23 cellular contexts compared by ENCODE assay signal in the genomic region with DNA sequence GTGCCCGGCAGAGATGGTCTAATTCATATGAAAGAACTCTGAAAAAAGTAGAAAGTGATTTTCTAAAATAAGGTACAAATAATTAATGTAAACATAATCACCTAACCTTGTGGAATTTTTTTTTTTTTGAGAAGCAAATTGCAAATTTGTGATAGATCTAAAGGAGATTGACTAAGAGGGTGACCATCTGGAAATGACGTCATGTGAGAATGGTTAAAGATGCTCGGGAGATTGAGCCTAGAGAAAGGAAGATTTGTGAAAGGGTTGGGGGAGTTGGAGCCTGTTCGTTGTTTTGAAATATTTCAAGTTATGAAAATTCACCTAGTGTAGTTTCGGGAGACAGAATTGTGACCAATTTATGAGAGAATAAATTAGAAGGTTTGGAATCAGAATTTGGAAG.
A peak's percentile ranks its signal among the peaks of the same experiment; 100 is the strongest.
DNase-seq lines count a peak whose midpoint lies in the region; ATAC-seq, FAIRE-seq and TF ChIP-seq lines count a peak whose summit lies in the region.
"Had no signal": no experiment of that assay in that cellular context is flagged by ENCODE, and none has a peak within 500 bp of the region (broad histone marks: within the 10 kb centered on the region; RNA-seq: fewer than 3 reads in every experiment).

No MANE protein-coding gene starts in this region.

- ATAC-seq in activated naive CD8-positive, alpha-beta T cell treated with anti-CD3 and anti-CD28 coated beads, Interleukin-2, amount 10 ng/mL, durations not matched to agents 7 days and 5 days (ENCODE audit: low read depth), result no peak
- no peak for ATAC-seq in activated naive CD8-positive, alpha-beta T cell treated with anti-CD3 and anti-CD28 coated beads, Interleukin-2, amount 50 U/mL, for 24 hours
- ATAC-seq in GM23338, result no peak
- no peak for ATAC-seq in K562
- ATAC-seq in GM18907 (IDR thresholded peaks at IDR 0.05; ENCODE audit: unreplicated experiment), result no peak

- no peak overlapping the region for H3K4me3 Mint-ChIP-seq in activated naive CD8-positive, alpha-beta T cell treated with anti-CD3 and anti-CD28 coated beads, Interleukin-2, amount 10 ng/mL, durations not matched to agents 7 days and 5 days
- H3K4me3 Mint-ChIP-seq in activated naive CD8-positive, alpha-beta T cell treated with anti-CD3 and anti-CD28 coated beads, Interleukin-2, amount 50 U/mL, for 24 hours, result no peak overlapping the region
- H3K4me3 Mint-ChIP-seq in GM23338 (no peak overlapping the region), glutamatergic neuron (ENCODE audit: unreplicated experiment) (no peak overlapping the region)
- H3K4me3 Mint-ChIP-seq: B cell; CD4-positive, alpha-beta T cell; CD8-positive, alpha-beta memory T cell had no signal

- FAIRE-seq in K562 (lab: Jason Lieb, UNC), result no peak
- FAIRE-seq: A204.1, D721Med, G401.6, GM12891, GM18507 had no signal

- H3K36me3 ChIP-seq in GM23338 (ENCODE audit: insufficient read depth), result no peaks in the 10 kb centered on the region
- no peaks in the 10 kb centered on the region for H3K36me3 ChIP-seq in K562 (ENCODE audit: control insufficient read depth, insufficient read depth, low read length)
- H3K36me3 ChIP-seq: BLaER1 had no signal

- H3K27ac ChIP-seq in GM23338 (ENCODE audit: low read depth), result peak overlapping the region; percentile 11; the same call in 1 of the 2 replicates
- H3K27ac ChIP-seq in K562 (ENCODE audit: extremely low read depth, low read depth, low read length), result no peak overlapping the region
- H3K27ac ChIP-seq: 22Rv1, BLaER1, C4-2B had no signal

- in situ Hi-C loops in K562 (cut with MboI), result no loop called here

- H3K9me1 ChIP-seq in K562 (ENCODE audit: control insufficient read depth, insufficient read depth, low read length), result no peaks in the 10 kb centered on the region

- H3K27me3 Mint-ChIP-seq in activated naive CD8-positive, alpha-beta T cell treated with anti-CD3 and anti-CD28 coated beads, Interleukin-2, amount 10 ng/mL, durations not matched to agents 7 days and 5 days, result peaks cover 12% of the 10 kb centered on the region
- peaks cover 7% of the 10 kb centered on the region for H3K27me3 Mint-ChIP-seq in activated naive CD8-positive, alpha-beta T cell treated with anti-CD3 and anti-CD28 coated beads, Interleukin-2, amount 50 U/mL, for 24 hours
- H3K27me3 Mint-ChIP-seq in GM23338 (ENCODE audit: insufficient read depth, low read depth, poor library complexity) (peaks cover 3% of the 10 kb centered on the region), glutamatergic neuron (ENCODE audit: unreplicated experiment) (peaks cover 7% of the 10 kb centered on the region)

- H3F3A ChIP-seq in GM23338 (replicated peaks; ENCODE audit: low read depth), result no peaks in the 10 kb centered on the region

- POLR2A ChIA-PET in activated naive CD8-positive, alpha-beta T cell treated with anti-CD3 and anti-CD28 coated beads, Interleukin-2, amount 10 ng/mL, durations not matched to agents 7 days and 5 days (lab: Charles Lee), result no interaction called here
- POLR2A ChIA-PET in K562 (lab: Yijun Ruan, JAX), result no interaction called here

- TF ChIP-seq EP300 in K562 (IDR thresholded peaks at IDR 0.05; ENCODE audit: low read length), result no peak

- TF ChIP-seq POLR2A in K562 (conservative IDR thresholded peaks at IDR 0.05), result no peak

- no peak overlapping the region for H3K9ac ChIP-seq in K562 (ENCODE audit: insufficient read depth in 1 of 2, low read depth in 2 of 2, low read length in 2 of 2)
- H3K9ac ChIP-seq: BLaER1 had no signal

- no peaks in the 10 kb centered on the region for H3K27me3 ChIP-seq in GM23338 (ENCODE audit: insufficient read depth)
- H3K27me3 ChIP-seq in K562 (ENCODE audit: control insufficient read depth in 2 of 2, insufficient read depth in 2 of 2, low read length in 2 of 2), result no peaks in the 10 kb centered on the region
- H3K27me3 ChIP-seq: BLaER1 had no signal

- H3K4me2 ChIP-seq in GM23338 (no peak overlapping the region), K562 (ENCODE audit: insufficient read depth, low read length) (no peak overlapping the region)
- H3K4me2 ChIP-seq: BLaER1 had no signal

- H3K4me3 ChIP-seq in GM23338, result no peak overlapping the region
- H3K4me3 ChIP-seq in K562, result no peak overlapping the region
- H3K4me3 ChIP-seq: BLaER1 had no signal

- intact Hi-C loops in K562 (cut with micrococcal nuclease), result loop anchor here (10.0 kb wide), 1 partner anchor 299 kb away; the partner anchor contains the start of genes LARP7 and ZGRF1

- no peak for TF ChIP-seq RAD21 in K562 (CRISPR knock-in tag; conservative IDR thresholded peaks at IDR 0.05 in 1 of 2, IDR thresholded peaks at IDR 0.05 in 1 of 2)

- H3K9me2 ChIP-seq in GM23338 (ENCODE audit: insufficient read depth), result no peaks in the 10 kb centered on the region

- H3K4me1 ChIP-seq in GM23338 (ENCODE audit: insufficient read depth) (no peaks in the 10 kb centered on the region), K562 (replicated peaks in 1 of 2; ENCODE audit: control insufficient read depth in 2 of 2, insufficient read depth in 2 of 2, low read length in 2 of 2) (no peaks in the 10 kb centered on the region; a peak in 1 of 5 replicates)

- no peak for TF ChIP-seq CTCF in GM23338 (conservative IDR thresholded peaks at IDR 0.05; ENCODE audit: low read depth in 2 of 2)
- TF ChIP-seq CTCF in K562 (IDR thresholded peaks at IDR 0.05 in 2 of 3, conservative IDR thresholded peaks at IDR 0.05 in 1 of 3; ENCODE audit: insufficient read depth in 2 of 3, low read depth in 1 of 3, low read length in 3 of 3), result no peak
- TF ChIP-seq CTCF in glutamatergic neuron (IDR thresholded peaks at IDR 0.05; ENCODE audit: partially characterized antibody, unreplicated experiment), result no peak

- no peak for DNase-seq in activated naive CD8-positive, alpha-beta T cell treated with anti-CD3 and anti-CD28 coated beads, Interleukin-2, amount 10 ng/mL, durations not matched to agents 7 days and 5 days
- no peak for DNase-seq in activated naive CD8-positive, alpha-beta T cell treated with anti-CD3 and anti-CD28 coated beads, Interleukin-2, amount 50 U/mL, for 24 hours
- DNase-seq in GM23338 (ENCODE audit: low spot score), result no peak
- DNase-seq in K562 (ENCODE audit: extremely low read depth in 1 of 4, low spot score in 3 of 4), result no peak
- no peak for DNase-seq in glutamatergic neuron
- DNase-seq in NCI-H2081 (lab: John Stamatoyannopoulos, UW), result no peak
- DNase-seq in activated CD4-positive, alpha-beta T cell treated with anti-CD3 and anti-CD28 coated beads for 4 hours, result no peak
- DNase-seq: CD4-positive, alpha-beta T cell; CD8-positive, alpha-beta memory T cell; DMS 273 treated with DMSO at 0.1 percent for 48 hours; DMS79; H7; HCEC 1CT had no signal

- peak overlapping the region; percentile 1 for H3K27ac Mint-ChIP-seq in activated naive CD8-positive, alpha-beta T cell treated with anti-CD3 and anti-CD28 coated beads, Interleukin-2, amount 10 ng/mL, durations not matched to agents 7 days and 5 days
- no peak overlapping the region for H3K27ac Mint-ChIP-seq in activated naive CD8-positive, alpha-beta T cell treated with anti-CD3 and anti-CD28 coated beads, Interleukin-2, amount 50 U/mL, for 24 hours
- H3K27ac Mint-ChIP-seq in GM23338 (peak overlapping the region; percentile 29; the same call in 1 of the 2 replicates), glutamatergic neuron (ENCODE audit: unreplicated experiment) (peak overlapping the region; percentile 6)
- H3K27ac Mint-ChIP-seq: B cell; CD4-positive, alpha-beta T cell; CD8-positive, alpha-beta memory T cell had no signal

- CTCF ChIA-PET in K562 (lab: Yijun Ruan, JAX; ENCODE audit: low intra/inter-chr PET ratio), result no interaction called here

- no peaks in the 10 kb centered on the region for H3K9me3 ChIP-seq in K562 (replicated peaks; ENCODE audit: control insufficient read depth, insufficient read depth, low read depth, low read length)
- H3K9me3 ChIP-seq: BLaER1 had no signal

- 0% methylated on average over 5 of the region's 5 CpGs for WGBS in K562 (ENCODE audit: insufficient coverage, low coverage, missing lambda C conversion rate)

- H3K79me2 ChIP-seq in GM23338 (replicated peaks; ENCODE audit: insufficient read depth) (no peaks in the 10 kb centered on the region), K562 (ENCODE audit: control insufficient read depth, insufficient read depth, low read length) (no peaks in the 10 kb centered on the region)

- H3K36me3 Mint-ChIP-seq in activated naive CD8-positive, alpha-beta T cell treated with anti-CD3 and anti-CD28 coated beads, Interleukin-2, amount 10 ng/mL, durations not matched to agents 7 days and 5 days, result no peaks in the 10 kb centered on the region
- H3K36me3 Mint-ChIP-seq in activated naive CD8-positive, alpha-beta T cell treated with anti-CD3 and anti-CD28 coated beads, Interleukin-2, amount 50 U/mL, for 24 hours (ENCODE audit: low read depth), result no peaks in the 10 kb centered on the region
- H3K36me3 Mint-ChIP-seq in GM23338 (ENCODE audit: low read depth) (peaks cover 7% of the 10 kb centered on the region; the same call in 2 of the 3 replicates), glutamatergic neuron (ENCODE audit: unreplicated experiment) (no peaks in the 10 kb centered on the region)
- H3K36me3 Mint-ChIP-seq: CD8-positive, alpha-beta memory T cell had no signal

- H4K20me1 ChIP-seq in GM23338 (replicated peaks; ENCODE audit: insufficient read depth), result no peaks in the 10 kb centered on the region
- no peaks in the 10 kb centered on the region for H4K20me1 ChIP-seq in K562 (replicated peaks; ENCODE audit: control insufficient read depth, insufficient read depth, low read length)
- H4K20me1 ChIP-seq: BLaER1 had no signal

- no TSS peak for BruUV-seq in K562 (replicated peaks; lab: Mats Ljungman, UMichigan)

- H3K9me3 Mint-ChIP-seq in activated naive CD8-positive, alpha-beta T cell treated with anti-CD3 and anti-CD28 coated beads, Interleukin-2, amount 10 ng/mL, durations not matched to agents 7 days and 5 days, result no peaks in the 10 kb centered on the region
- H3K9me3 Mint-ChIP-seq in activated naive CD8-positive, alpha-beta T cell treated with anti-CD3 and anti-CD28 coated beads, Interleukin-2, amount 50 U/mL, for 24 hours, result no peaks in the 10 kb centered on the region
- H3K9me3 Mint-ChIP-seq in GM23338, result no peaks in the 10 kb centered on the region
- H3K9me3 Mint-ChIP-seq in glutamatergic neuron (ENCODE audit: unreplicated experiment), result peaks cover 6% of the 10 kb centered on the region
- H3K9me3 Mint-ChIP-seq: CD4-positive, alpha-beta T cell had no signal

- H2AFZ ChIP-seq in GM23338, result no peak overlapping the region
- no peak overlapping the region for H2AFZ ChIP-seq in K562 (ENCODE audit: low read depth, low read length)

- no peaks in the 10 kb centered on the region for H3K4me1 Mint-ChIP-seq in activated naive CD8-positive, alpha-beta T cell treated with anti-CD3 and anti-CD28 coated beads, Interleukin-2, amount 10 ng/mL, durations not matched to agents 7 days and 5 days
- no peaks in the 10 kb centered on the region for H3K4me1 Mint-ChIP-seq in activated naive CD8-positive, alpha-beta T cell treated with anti-CD3 and anti-CD28 coated beads, Interleukin-2, amount 50 U/mL, for 24 hours
- H3K4me1 Mint-ChIP-seq in GM23338 (peaks cover 4% of the 10 kb centered on the region), glutamatergic neuron (ENCODE audit: low read depth, unreplicated experiment) (peaks cover 4% of the 10 kb centered on the region)
- H3K4me1 Mint-ChIP-seq: B cell; CD8-positive, alpha-beta memory T cell had no signal

TF ChIP-seq in GM23338, 12 proteins besides CTCF, POLR2A, EP300 and RAD21 (continues in another document):
- TF ChIP-seq EZH2phosphoT487 (IDR thresholded peaks at IDR 0.05; ENCODE audit: unreplicated experiment), result no peak
